ENCODE assay signal across 8 cellular contexts in the genomic region with DNA sequence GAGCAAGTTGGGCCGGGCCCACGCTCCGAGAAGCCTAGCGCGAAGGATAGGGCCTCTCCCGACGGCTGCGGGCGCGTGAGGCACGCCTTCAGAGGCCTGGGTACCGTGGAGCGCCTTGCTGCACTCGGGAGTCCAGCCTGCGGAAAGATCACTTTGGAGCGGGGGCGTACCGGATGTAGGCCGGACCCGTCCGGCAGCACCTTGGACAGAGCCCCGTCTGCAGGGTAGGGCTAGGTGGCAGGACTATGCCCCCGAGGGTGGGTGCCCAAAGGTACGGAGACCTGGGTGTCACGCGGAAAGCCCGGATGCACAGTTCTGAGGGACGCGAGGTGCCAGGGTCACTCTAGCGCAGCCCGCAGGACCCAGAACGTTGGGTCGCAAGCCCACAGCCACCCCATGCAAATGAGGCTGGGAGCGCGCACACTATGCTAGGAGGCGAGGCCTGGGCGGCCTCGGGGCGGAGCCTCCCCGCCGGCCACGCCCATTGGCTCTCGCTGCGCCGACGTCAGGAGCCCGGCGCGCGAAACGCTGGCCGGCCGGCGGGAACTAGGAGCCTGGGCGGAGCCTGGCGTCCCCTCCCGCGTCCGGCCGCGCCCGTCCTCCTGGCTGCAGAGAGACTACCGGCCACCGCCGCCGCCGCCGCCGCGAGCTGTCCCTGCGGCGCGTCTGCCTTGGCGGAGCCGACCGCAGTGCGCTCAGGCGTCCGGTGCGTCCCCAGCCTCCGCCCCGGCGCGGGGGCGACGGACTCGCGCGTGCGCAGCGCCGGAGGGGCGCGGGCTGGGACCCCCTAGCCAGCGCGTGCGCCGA. TPM values are rescaled to one million over a fixed set of nuclear protein-coding genes. Genes with fewer than 3 reads are reported as not detected.
DNase-seq lines count a peak whose midpoint lies in the region; ATAC-seq and TF ChIP-seq lines count a peak whose summit lies in the region.

PAQR4 (plus strand) TSS at position 611 of the 807 bp plus-strand sequence. CDS start 327 bp downstream, outside the sequence.

- H3K27ac ChIP-seq in SK-N-SH (ENCODE audit: low read depth in 2 of 2, low read length in 1 of 2) (peak within 1 kb of the TSS in 1 of 2 experiments; percentile 67; a peak in 2 of 4 replicates), temporal lobe (ENCODE audit: low read depth, low read length) (peak within 1 kb of the TSS; percentile 97)

- H3F3A ChIP-seq in SK-N-SH (replicated peaks; ENCODE audit: insufficient read depth), result peaks cover 8% of the 10 kb centered on the region

- peak within 1 kb of the TSS; percentile 74 for H3K4me3 Mint-ChIP-seq in activated naive CD4-positive, alpha-beta T cell treated with anti-CD3 and anti-CD28 coated beads, Interleukin-2, amount 50 U/mL, for 24 hours

- no peak for TF ChIP-seq CTCF in GM06990 (IDR thresholded peaks at IDR 0.05; ENCODE audit: insufficient read depth, low read length, poor library complexity, severe bottlenecking)
- no peak for TF ChIP-seq CTCF in SK-N-SH (IDR thresholded peaks at IDR 0.05)
- no peak for TF ChIP-seq CTCF in omental fat pad (IDR thresholded peaks at IDR 0.05)

- ATAC-seq in omental fat pad (ENCODE audit: low FRiP score), result peak; percentile 87

- no peaks in the 10 kb centered on the region for H3K27me3 ChIP-seq in GM06990 (replicated peaks; ENCODE audit: control insufficient read depth, insufficient read depth, low read length)
- no peaks in the 10 kb centered on the region for H3K27me3 ChIP-seq in SK-N-SH (ENCODE audit: insufficient read depth)

- H3K27ac Mint-ChIP-seq in activated naive CD4-positive, alpha-beta T cell treated with anti-CD3 and anti-CD28 coated beads, Interleukin-2, amount 50 U/mL, for 24 hours, result no peak within 1 kb of the TSS

- TF ChIP-seq EP300 in SK-N-SH (IDR thresholded peaks at IDR 0.05; ENCODE audit: borderline replicate concordance in 1 of 2, low read depth in 1 of 2, low read length in 1 of 2), result no peak

- H3K4me3 ChIP-seq in GM06990 (replicated peaks; ENCODE audit: low read depth, low read length) (peak within 1 kb of the TSS; percentile 88), SK-N-SH (ENCODE audit: low read depth in 2 of 2, low read length in 1 of 2) (peak within 1 kb of the TSS; percentile 74 to 80)

- peak within 1 kb of the TSS; percentile 96 for H3K4me2 ChIP-seq in SK-N-SH

- DNase-seq in GM06990 (ENCODE audit: extremely low read depth, insufficient read length) (peak; percentile 97), HEK293T (ENCODE audit: extremely low spot score) (peak; percentile 92), MV-4-11 (lab: John Stamatoyannopoulos, UW) (peak; percentile 85), SK-N-SH (peak; percentile 98), glomerular endothelial cell (ENCODE audit: extremely low read depth, low read depth, low spot score) (peak; percentile 10), omental fat pad (ENCODE audit: low spot score) (peak; percentile 64)

- H3K36me3 ChIP-seq in GM06990 (ENCODE audit: control insufficient read depth, insufficient read depth, low read length) (peaks cover 7% of the 10 kb centered on the region), SK-N-SH (replicated peaks in 1 of 2; ENCODE audit: control insufficient read depth in 1 of 2, insufficient read depth in 2 of 2, low read length in 1 of 2) (no peaks in the 10 kb centered on the region)

- peaks cover 12% of the 10 kb centered on the region for H3K4me1 Mint-ChIP-seq in activated naive CD4-positive, alpha-beta T cell treated with anti-CD3 and anti-CD28 coated beads, Interleukin-2, amount 50 U/mL, for 24 hours

- POLR2A ChIA-PET in HEK293T (lab: Yijun Ruan, JAX), result interaction anchor here (1.3 to 2.0 kb wide), 3 partner anchors 12 to 51 kb away, joined by 6 to 40 read pairs (median 8); partner anchors contain the start of genes PKMYT1 and TNFRSF12A
- POLR2A ChIA-PET in SK-N-SH (lab: Yijun Ruan, JAX), result interaction anchor here (1.9 kb wide), 1 partner anchor 12 kb away, joined by 12 read pairs; the partner anchor contains the start of gene PKMYT1

- H3K9me3 ChIP-seq in SK-N-SH, result no peaks in the 10 kb centered on the region

- H2AFZ ChIP-seq in SK-N-SH (ENCODE audit: low read depth), result peak within 1 kb of the TSS; percentile 68

- no peak for TF ChIP-seq RAD21 in SK-N-SH (IDR thresholded peaks at IDR 0.05; ENCODE audit: low read length)

- peaks cover 13% of the 10 kb centered on the region for H3K27me3 Mint-ChIP-seq in activated naive CD4-positive, alpha-beta T cell treated with anti-CD3 and anti-CD28 coated beads, Interleukin-2, amount 50 U/mL, for 24 hours

- no peaks in the 10 kb centered on the region for H3K36me3 Mint-ChIP-seq in activated naive CD4-positive, alpha-beta T cell treated with anti-CD3 and anti-CD28 coated beads, Interleukin-2, amount 50 U/mL, for 24 hours

- CTCF ChIA-PET in HEK293T (lab: Yijun Ruan, JAX) (no interaction called here), SK-N-SH (lab: Yijun Ruan, JAX) (interaction anchor here (0.6 to 1.7 kb wide), 7 partner anchors 8 to 191 kb away, joined by 3 to 7 read pairs (median 4); no protein-coding TSS in a partner anchor)

- peaks cover 0 to 45% of the 10 kb centered on the region in 2 experiments; a peak in 1 of 4 replicates for H3K4me1 ChIP-seq in SK-N-SH (ENCODE audit: control insufficient read depth in 1 of 2, insufficient read depth in 2 of 2, low read depth in 1 of 2, low read length in 1 of 2)

- peak within 1 kb of the TSS; percentile 68 for H3K9ac ChIP-seq in SK-N-SH

- H4K20me1 ChIP-seq in SK-N-SH (ENCODE audit: insufficient read depth), result peaks cover 31% of the 10 kb centered on the region; the same call in 1 of the 2 replicates

- 58% methylated on average over 11 of the region's 98 CpGs for WGBS in SK-N-SH (ENCODE audit: low lambda C conversion rate)

- H3K9me2 ChIP-seq in SK-N-SH, result no peaks in the 10 kb centered on the region

- no peaks in the 10 kb centered on the region for H3K9me3 Mint-ChIP-seq in activated naive CD4-positive, alpha-beta T cell treated with anti-CD3 and anti-CD28 coated beads, Interleukin-2, amount 50 U/mL, for 24 hours

- no peaks in the 10 kb centered on the region; the same call in 1 of the 2 replicates for H3K79me2 ChIP-seq in SK-N-SH (ENCODE audit: insufficient read depth)

TF ChIP-seq in HEK293T, 16 proteins besides CTCF, POLR2A, EP300 and RAD21:
- TF ChIP-seq FOXM1 (IDR thresholded peaks at IDR 0.05; ENCODE audit: borderline replicate concordance) (0 out of 2 replicates have a peak, but pooled peaks have one; percentile 22), CTBP1 (IDR thresholded peaks at IDR 0.05; ENCODE audit: borderline replicate concordance) (no peak), HDGF (IDR thresholded peaks at IDR 0.05; ENCODE audit: borderline replicate concordance) (peak; percentile 89), ARNT (IDR thresholded peaks at IDR 0.05) (0 out of 2 replicates have a peak, but pooled peaks have one; percentile 36), BHLHE40 (IDR thresholded peaks at IDR 0.05; ENCODE audit: borderline replicate concordance) (no peak), L3MBTL2 (conservative IDR thresholded peaks at IDR 0.05) (no peak), LEF1 (IDR thresholded peaks at IDR 0.05; ENCODE audit: borderline replicate concordance) (no peak)
- TF ChIP-seq, protein P1, sequence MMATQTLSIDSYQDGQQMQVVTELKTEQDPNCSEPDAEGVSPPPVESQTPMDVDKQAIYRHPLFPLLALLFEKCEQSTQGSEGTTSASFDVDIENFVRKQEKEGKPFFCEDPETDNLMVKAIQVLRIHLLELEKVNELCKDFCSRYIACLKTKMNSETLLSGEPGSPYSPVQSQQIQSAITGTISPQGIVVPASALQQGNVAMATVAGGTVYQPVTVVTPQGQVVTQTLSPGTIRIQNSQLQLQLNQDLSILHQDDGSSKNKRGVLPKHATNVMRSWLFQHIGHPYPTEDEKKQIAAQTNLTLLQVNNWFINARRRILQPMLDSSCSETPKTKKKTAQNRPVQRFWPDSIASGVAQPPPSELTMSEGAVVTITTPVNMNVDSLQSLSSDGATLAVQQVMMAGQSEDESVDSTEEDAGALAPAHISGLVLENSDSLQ (IDR thresholded peaks at IDR 0.05), result no peak

TF ChIP-seq in SK-N-SH, 30 proteins besides CTCF, POLR2A, EP300 and RAD21 (continues in another document):
- TF ChIP-seq MEF2A (IDR thresholded peaks at IDR 0.05; ENCODE audit: borderline replicate concordance, low read depth) (no peak), FOXJ3 (CRISPR knock-in tag; IDR thresholded peaks at IDR 0.05) (no peak), TAF1 (IDR thresholded peaks at IDR 0.05; ENCODE audit: borderline replicate concordance, low read depth, low read length) (no peak), NFIC (IDR thresholded peaks at IDR 0.05; ENCODE audit: borderline replicate concordance) (no peak), RFX5 (IDR thresholded peaks at IDR 0.05; ENCODE audit: low read length) (peak; percentile 35; the same call in 1 of the 2 replicates), CHD2 (IDR thresholded peaks at IDR 0.05; ENCODE audit: low read length, partially characterized antibody) (no peak), TCF12 (IDR thresholded peaks at IDR 0.05) (no peak), MXI1 (IDR thresholded peaks at IDR 0.05; ENCODE audit: low read depth, low read length) (peak; percentile 42), TEAD4 (IDR thresholded peaks at IDR 0.05; ENCODE audit: borderline replicate concordance, insufficient read depth) (no peak), ELF1 (IDR thresholded peaks at IDR 0.05) (no peak)
- TF ChIP-seq, protein P2, sequence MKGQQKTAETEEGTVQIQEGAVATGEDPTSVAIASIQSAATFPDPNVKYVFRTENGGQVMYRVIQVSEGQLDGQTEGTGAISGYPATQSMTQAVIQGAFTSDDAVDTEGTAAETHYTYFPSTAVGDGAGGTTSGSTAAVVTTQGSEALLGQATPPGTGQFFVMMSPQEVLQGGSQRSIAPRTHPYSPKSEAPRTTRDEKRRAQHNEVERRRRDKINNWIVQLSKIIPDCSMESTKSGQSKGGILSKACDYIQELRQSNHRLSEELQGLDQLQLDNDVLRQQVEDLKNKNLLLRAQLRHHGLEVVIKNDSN (IDR thresholded peaks at IDR 0.05; ENCODE audit: borderline replicate concordance, low read depth), result no peak
- TF ChIP-seq, protein P3, sequence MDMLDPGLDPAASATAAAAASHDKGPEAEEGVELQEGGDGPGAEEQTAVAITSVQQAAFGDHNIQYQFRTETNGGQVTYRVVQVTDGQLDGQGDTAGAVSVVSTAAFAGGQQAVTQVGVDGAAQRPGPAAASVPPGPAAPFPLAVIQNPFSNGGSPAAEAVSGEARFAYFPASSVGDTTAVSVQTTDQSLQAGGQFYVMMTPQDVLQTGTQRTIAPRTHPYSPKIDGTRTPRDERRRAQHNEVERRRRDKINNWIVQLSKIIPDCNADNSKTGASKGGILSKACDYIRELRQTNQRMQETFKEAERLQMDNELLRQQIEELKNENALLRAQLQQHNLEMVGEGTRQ (IDR thresholded peaks at IDR 0.05; ENCODE audit: borderline replicate concordance, low read depth, low read length), result no peak

RNA-seq across cellular contexts. Expression of gene PAQR4, which starts in this region (rescaled TPM):
- polyA plus RNA-seq in SK-N-SH (2012; rRNA removed), result 8.4 and 8.8 TPM in 2 replicates
- polyA plus RNA-seq in SK-N-SH (2012; cell fraction: cytosol; rRNA removed), result 4.6 and 7.1 TPM in 2 replicates
- polyA plus RNA-seq in SK-N-SH (2012; cell fraction: nucleus; rRNA removed), result 12.8 and 17.6 TPM in 2 replicates
- total RNA-seq in glomerular endothelial cell, result 10.7 and 14.9 TPM in 2 replicates
- total RNA-seq in omental fat pad, result 1 to 10 TPM; 1.9 to 6.8 (median 3.5) TPM
- total RNA-seq in temporal lobe, result 14.8 TPM

Comparison
In these comparisons a context has a peak if more than half of its experiments do, and no peak if none do; other contexts are left out.
1. DNase-seq: peak in every context shown above with its lines; median percentile 98 in SK-N-SH; 97 in GM06990; 92 in HEK293T; 85 in MV-4-11; 64 in omental fat pad; 10 in glomerular endothelial cell.